In genomic region chr6:143536866-143537691, GRCh38 we compare ENCODE assay signal across 8 cellular contexts. TPM values are rescaled to one million over a fixed set of nuclear protein-coding genes. Genes with fewer than 3 reads are reported as not detected.
DNase-seq lines count a peak whose midpoint lies in the region; ATAC-seq and TF ChIP-seq lines count a peak whose summit lies in the region.

No MANE protein-coding gene starts in this region.

- H3K4me3 ChIP-seq in SJCRH30 (peak overlapping the region; percentile 62), neutrophil (ENCODE audit: low read depth in 1 of 2, low read length in 1 of 2) (peak overlapping the region; percentile 51 to 61), upper lobe of left lung (peak overlapping the region; percentile 57 to 72 (median 66))

- H3K9me3 Mint-ChIP-seq in CD14-positive monocyte, result no peaks in the 10 kb centered on the region

- TF ChIP-seq EP300 in upper lobe of left lung (IDR thresholded peaks at IDR 0.05), result no peak

- H3K27me3 ChIP-seq in SJCRH30 (peaks cover 13% of the 10 kb centered on the region; the same call in 1 of the 2 replicates), neutrophil (peaks cover 17% of the 10 kb centered on the region), upper lobe of left lung (no peaks in the 10 kb centered on the region)

- H3K4me1 Mint-ChIP-seq in CD14-positive monocyte, result peaks cover 34% of the 10 kb centered on the region

- H3K36me3 Mint-ChIP-seq in CD14-positive monocyte, result no peaks in the 10 kb centered on the region

- TF ChIP-seq CTCF in CD14-positive monocyte (IDR thresholded peaks at IDR 0.05), result peak; percentile 49
- no peak for TF ChIP-seq CTCF in neutrophil (IDR thresholded peaks at IDR 0.05)
- peak in 4 of 6 experiments; percentile 14 to 43 (median 28) for TF ChIP-seq CTCF in upper lobe of left lung (IDR thresholded peaks at IDR 0.05)

- peak overlapping the region in 6 of 7 donors; percentile 37 to 78 (median 52) for H3K27ac Mint-ChIP-seq in CD14-positive monocyte

- 0 to 2% methylated on average over 3 to 63 of the region's 103 CpGs for WGBS in upper lobe of left lung, 2 donors

- TF ChIP-seq POLR2A in upper lobe of left lung (IDR thresholded peaks at IDR 0.05), result no peak

- intact Hi-C loops in CD14-positive monocyte (cut with micrococcal nuclease), result no loop called here

- H3K27me3 Mint-ChIP-seq in CD14-positive monocyte (ENCODE audit: low read depth in 3 of 3), result no peaks in the 10 kb centered on the region

- ATAC-seq in GM19455 (IDR thresholded peaks at IDR 0.05; ENCODE audit: unreplicated experiment) (peak; percentile 57), HG03558 (IDR thresholded peaks at IDR 0.05; ENCODE audit: extremely low read depth, unreplicated experiment) (peak; percentile 30), upper lobe of left lung (ENCODE audit: low FRiP score in 2 of 2) (peak; percentile 76 to 85)

- H3K27ac ChIP-seq in SJCRH30 (no peak overlapping the region), neutrophil (peak overlapping the region; percentile 48), upper lobe of left lung (peak overlapping the region; percentile 59 to 86 (median 69))

- H3K36me3 ChIP-seq in SJCRH30 (no peaks in the 10 kb centered on the region), neutrophil (no peaks in the 10 kb centered on the region), upper lobe of left lung (no peaks in the 10 kb centered on the region)

- peak; percentile 63 for DNase-seq in CD14-positive monocyte (ENCODE audit: low spot score)
- peak; percentile 61 to 67 for DNase-seq in SJCRH30
- peak; percentile 67 for DNase-seq in activated naive CD4-positive, alpha-beta T cell treated with Interleukin-2 at 50 U/mL for 16 hours
- DNase-seq in germinal center (ENCODE audit: low spot score), result peak; percentile 40
- DNase-seq in upper lobe of left lung, result peak; percentile 68 to 92

- H3K9me3 ChIP-seq in SJCRH30 (replicated peaks) (no peaks in the 10 kb centered on the region), neutrophil (no peaks in the 10 kb centered on the region), upper lobe of left lung (no peaks in the 10 kb centered on the region)

- peak overlapping the region; percentile 80 for H3K4me3 Mint-ChIP-seq in CD14-positive monocyte

- H3K4me1 ChIP-seq in SJCRH30, result peaks cover 5% of the 10 kb centered on the region; the same call in 1 of the 2 replicates
- H3K4me1 ChIP-seq in neutrophil (ENCODE audit: control insufficient read depth in 1 of 2, insufficient read depth in 1 of 2, low read depth in 1 of 2, low read length in 1 of 2), result peaks cover 11 to 14% of the 10 kb centered on the region in 2 experiments
- peaks cover 6 to 18% (median 13%) of the 10 kb centered on the region in 4 donors for H3K4me1 ChIP-seq in upper lobe of left lung

RNA-seq across cellular contexts. Expression of gene FUCA2, which starts 25.6 kb away (rescaled TPM):
- polyA plus RNA-seq in CD14-positive monocyte, result 10 to 100 TPM; 83.7 to 93.5 TPM
- 38.4 and 40.3 TPM in 2 replicates for total RNA-seq in SJCRH30 (2014; rRNA removed; shearing (Covaris generic))
- total RNA-seq in upper lobe of left lung, result 10 to 100 TPM; 23.1 to 69.9 (median 34.2) TPM

Comparison
In these comparisons a context has a peak if more than half of its experiments do, and no peak if none do; other contexts are left out.
1. ATAC-seq: peak in every context shown above with its lines; median percentile 80 in upper lobe of left lung; 57 in GM19455; 30 in HG03558.